Comparison of ENCODE assay signal across 1 cellular context in the genomic region with DNA sequence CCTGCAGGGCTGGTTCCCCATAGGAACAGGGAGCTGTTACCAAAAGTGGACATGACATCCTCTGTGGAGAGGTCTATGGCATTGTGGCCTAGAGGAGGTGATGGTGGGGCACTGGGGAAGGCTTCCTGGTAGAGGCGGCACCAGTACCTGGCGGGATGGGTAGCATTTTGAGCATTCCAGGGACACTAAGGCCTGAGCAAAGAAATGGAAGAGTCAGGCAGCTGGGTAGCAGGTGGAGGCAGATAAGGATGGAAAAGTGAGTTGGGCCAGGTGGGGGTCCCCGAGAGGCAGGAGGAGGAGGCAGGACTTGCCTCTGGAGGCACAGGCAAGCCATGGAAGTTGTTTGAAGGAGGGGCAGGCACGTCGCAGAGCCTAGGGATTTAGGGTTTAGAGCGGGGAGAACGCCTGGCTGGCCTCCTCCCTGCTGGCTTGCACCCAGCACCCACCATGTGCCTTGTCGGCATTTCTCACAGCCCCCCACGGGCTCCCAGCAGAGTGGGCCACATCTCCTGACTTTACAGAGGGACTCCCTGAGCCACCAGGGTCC.
TF ChIP-seq lines count a peak whose summit lies in the region.

No MANE protein-coding gene starts in this region.

TF ChIP-seq in IMR-90, 13 proteins besides CTCF, POLR2A, EP300 and RAD21:
- TF ChIP-seq SMC3 (IDR thresholded peaks at IDR 0.05; ENCODE audit: low read depth, low read length) (no peak), MXI1 (IDR thresholded peaks at IDR 0.05; ENCODE audit: borderline replicate concordance, low read depth, low read length) (no peak), FOS (IDR thresholded peaks at IDR 0.05; ENCODE audit: low read depth, low read length) (no peak), CHD1 (IDR thresholded peaks at IDR 0.05; ENCODE audit: low read depth, low read length) (no peak), BHLHE40 (IDR thresholded peaks at IDR 0.05; ENCODE audit: low read depth, low read length) (no peak), MAZ (IDR thresholded peaks at IDR 0.05; ENCODE audit: borderline replicate concordance, low read depth, low read length) (no peak), RCOR1 (IDR thresholded peaks at IDR 0.05; ENCODE audit: insufficient replicate concordance, low read length) (no peak), RFX5 (IDR thresholded peaks at IDR 0.05; ENCODE audit: low read depth, low read length) (no peak), MAFK (IDR thresholded peaks at IDR 0.05; ENCODE audit: low read depth, low read length) (no peak), CEBPB (IDR thresholded peaks at IDR 0.05; ENCODE audit: low read depth, low read length) (no peak), NFE2L2 (IDR thresholded peaks at IDR 0.05; ENCODE audit: low read depth, low read length) (no peak)
- TF ChIP-seq, protein P1, sequence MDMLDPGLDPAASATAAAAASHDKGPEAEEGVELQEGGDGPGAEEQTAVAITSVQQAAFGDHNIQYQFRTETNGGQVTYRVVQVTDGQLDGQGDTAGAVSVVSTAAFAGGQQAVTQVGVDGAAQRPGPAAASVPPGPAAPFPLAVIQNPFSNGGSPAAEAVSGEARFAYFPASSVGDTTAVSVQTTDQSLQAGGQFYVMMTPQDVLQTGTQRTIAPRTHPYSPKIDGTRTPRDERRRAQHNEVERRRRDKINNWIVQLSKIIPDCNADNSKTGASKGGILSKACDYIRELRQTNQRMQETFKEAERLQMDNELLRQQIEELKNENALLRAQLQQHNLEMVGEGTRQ (IDR thresholded peaks at IDR 0.05; ENCODE audit: low read depth, low read length), result no peak
- TF ChIP-seq, protein P2, sequence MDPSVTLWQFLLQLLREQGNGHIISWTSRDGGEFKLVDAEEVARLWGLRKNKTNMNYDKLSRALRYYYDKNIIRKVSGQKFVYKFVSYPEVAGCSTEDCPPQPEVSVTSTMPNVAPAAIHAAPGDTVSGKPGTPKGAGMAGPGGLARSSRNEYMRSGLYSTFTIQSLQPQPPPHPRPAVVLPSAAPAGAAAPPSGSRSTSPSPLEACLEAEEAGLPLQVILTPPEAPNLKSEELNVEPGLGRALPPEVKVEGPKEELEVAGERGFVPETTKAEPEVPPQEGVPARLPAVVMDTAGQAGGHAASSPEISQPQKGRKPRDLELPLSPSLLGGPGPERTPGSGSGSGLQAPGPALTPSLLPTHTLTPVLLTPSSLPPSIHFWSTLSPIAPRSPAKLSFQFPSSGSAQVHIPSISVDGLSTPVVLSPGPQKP (IDR thresholded peaks at IDR 0.05; ENCODE audit: borderline replicate concordance, low read depth, low read length), result no peak
